ENCODE assay signal across 29 cellular contexts in genomic region chr1:165216254-165216653, GRCh38.
"Had no signal": no experiment of that assay in that cellular context is flagged by ENCODE, and none has a peak within 500 bp of the region (broad histone marks: within the 10 kb centered on the region; RNA-seq: fewer than 3 reads in every experiment).

No MANE protein-coding gene starts in this region.

- H3K4me3 ChIP-seq: left lung, lower lobe of right lung, pancreas, prostate gland, skin epidermis, stomach, testis, thyroid gland, transverse colon, upper lobe of left lung, vagina had no signal

- H3K9me3 ChIP-seq: left lung, lower lobe of right lung, pancreas, prostate gland, stomach, testis, thyroid gland, transverse colon, upper lobe of left lung, vagina had no signal

- DNase-seq: hippocampal formation; immature natural killer cell; kidney; left colon; left lung; lower lobe of right lung; mesenchymal stem cell; naive B cell; natural killer cell; nephron progenitor cell; pancreas; posterior cingulate gyrus; retina; right cardiac atrium; stimulated activated CD4-positive, alpha-beta T cell treated with anti-CD3 and anti-CD28 coated beads, Interleukin-12 subunit alpha, Interleukin-12 subunit beta, amount 100 ng/mL, for 4 hours; stimulated activated CD4-positive, alpha-beta T cell treated with anti-CD3 and anti-CD28 coated beads, Interleukin-15, amount 100 ng/mL, for 24 hours; stimulated activated CD4-positive, alpha-beta T cell treated with anti-CD3 and anti-CD28 coated beads, Interleukin-2, amount 100 ng/mL, for 24 hours; stimulated activated CD4-positive, alpha-beta T cell treated with anti-CD3 and anti-CD28 coated beads, Interleukin-4, amount 100 ng/mL, for 1 hour; stimulated activated naive B cell treated with anti-CD40 and anti-IgM and Interleukin-4, amounts not matched to agents 10 μg/mL and 1 μg/mL and 100 μg/mL, for 72 hours; stimulated activated naive CD8-positive, alpha-beta T cell treated with anti-CD3 and anti-CD28 coated beads, Interleukin-15, Interleukin-2, amounts not matched to agents 100 U/mL and 50 U/mL, for 24 hours; stomach; testis; thyroid gland; transverse colon; upper lobe of left lung had no signal

- H3K9me3 Mint-ChIP-seq: immature natural killer cell, naive B cell, natural killer cell had no signal

- H3K36me3 Mint-ChIP-seq: immature natural killer cell; mesothelial cell of epicardium; naive B cell; natural killer cell; stimulated activated naive B cell treated with anti-CD40 and anti-IgM and Interleukin-4, amounts not matched to agents 10 μg/mL and 1 μg/mL and 100 μg/mL, for 72 hours had no signal

- H3K27me3 ChIP-seq: left lung, pancreas, testis, thyroid gland, transverse colon, upper lobe of left lung, vagina had no signal

- H3K4me1 ChIP-seq: left lung, lower lobe of right lung, pancreas, prostate gland, stomach, testis, thyroid gland, transverse colon, upper lobe of left lung, vagina had no signal

- H3K27ac ChIP-seq: left lung, lower lobe of right lung, pancreas, prostate gland, skin epidermis, stomach, testis, thyroid gland, transverse colon, upper lobe of left lung, vagina had no signal

- H3K27ac Mint-ChIP-seq: immature natural killer cell; mesothelial cell of epicardium; naive B cell; natural killer cell; nephron progenitor cell; stimulated activated naive B cell treated with anti-CD40 and anti-IgM and Interleukin-4, amounts not matched to agents 10 μg/mL and 1 μg/mL and 100 μg/mL, for 72 hours had no signal

- H3K36me3 ChIP-seq: left lung, lower lobe of right lung, pancreas, prostate gland, stomach, thyroid gland, transverse colon, upper lobe of left lung, vagina had no signal

- H3K4me3 Mint-ChIP-seq: immature natural killer cell; mesothelial cell of epicardium; naive B cell; natural killer cell; nephron progenitor cell; stimulated activated naive B cell treated with anti-CD40 and anti-IgM and Interleukin-4, amounts not matched to agents 10 μg/mL and 1 μg/mL and 100 μg/mL, for 72 hours had no signal

- H3K4me1 Mint-ChIP-seq: immature natural killer cell; naive B cell; natural killer cell; stimulated activated naive B cell treated with anti-CD40 and anti-IgM and Interleukin-4, amounts not matched to agents 10 μg/mL and 1 μg/mL and 100 μg/mL, for 72 hours had no signal
